In genomic region chr7:129591868-129592267, GRCh38 we compare ENCODE assay signal across 23 cellular contexts. TPM values are rescaled to one million over a fixed set of nuclear protein-coding genes. Genes with fewer than 3 reads are reported as not detected.
DNase-seq lines count a peak whose midpoint lies in the region; ATAC-seq, FAIRE-seq and TF ChIP-seq lines count a peak whose summit lies in the region.
"Had no signal": no experiment of that assay in that cellular context is flagged by ENCODE, and none has a peak within 500 bp of the region (broad histone marks: within the 10 kb centered on the region; RNA-seq: fewer than 3 reads in every experiment).

No MANE protein-coding gene starts in this region.

- 97 to 100% methylated on average over 2 to 4 of the region's 4 CpGs for WGBS in endodermal cell (ENCODE audit: insufficient coverage in 1 of 2, insufficient read length in 1 of 2), 2 experiments

- ATAC-seq in HG03520 (IDR thresholded peaks at IDR 0.05; ENCODE audit: unreplicated experiment), result no peak
- ATAC-seq: A549; CD8-positive, alpha-beta T cell had no signal

- H3K9me3 ChIP-seq in astrocyte (ENCODE audit: insufficient read depth, low read depth, low read length) (peaks cover 4% of the 10 kb centered on the region), endodermal cell (ENCODE audit: control insufficient read depth, low read length) (peaks cover 12% of the 10 kb centered on the region)
- H3K9me3 ChIP-seq: A549 had no signal

- H3K27me3 ChIP-seq in HL-60 (ENCODE audit: insufficient read depth, poor library complexity, severe bottlenecking), result no peaks in the 10 kb centered on the region
- no peaks in the 10 kb centered on the region for H3K27me3 ChIP-seq in astrocyte (ENCODE audit: insufficient read depth, low read length)
- no peaks in the 10 kb centered on the region for H3K27me3 ChIP-seq in endodermal cell (ENCODE audit: control insufficient read depth, insufficient read depth, low read length, poor library complexity, severe bottlenecking)
- H3K27me3 ChIP-seq: BLaER1 had no signal

- DNase-seq in AG10803 (ENCODE audit: low read depth), result peak; percentile 17
- no peak for DNase-seq in HL-60 (ENCODE audit: low read depth in 1 of 2, low spot score in 1 of 2)
- peak; percentile 39 for DNase-seq in NCI-H226
- DNase-seq in astrocyte (ENCODE audit: low read depth), result no peak
- DNase-seq in endodermal cell, result no peak
- DNase-seq in activated gamma-delta T cell (lab: John Stamatoyannopoulos, UW), result no peak
- DNase-seq: 8988T; CD4-positive, CD25-positive, alpha-beta regulatory T cell; CD8-positive, alpha-beta T cell; DMS 273 treated with DMSO at 0.1 percent for 48 hours; DMS79; GOT3; HFFc6 had no signal

- H2AFZ ChIP-seq in astrocyte (ENCODE audit: low read depth, low read length), result no peak overlapping the region

- H3K4me2 ChIP-seq in astrocyte (ENCODE audit: low read length), result no peak overlapping the region
- H3K4me2 ChIP-seq: A549, BLaER1 had no signal

- peak overlapping the region; percentile 8 for H3K27ac Mint-ChIP-seq in astrocyte (ENCODE audit: unreplicated experiment)
- H3K27ac Mint-ChIP-seq in endodermal cell, result no peak overlapping the region
- H3K27ac Mint-ChIP-seq: B cell; CD4-positive, CD25-positive, alpha-beta regulatory T cell; CD8-positive, alpha-beta T cell; HFFc6 had no signal

- H3K36me3 ChIP-seq in astrocyte (ENCODE audit: insufficient read depth, low read length) (no peaks in the 10 kb centered on the region), endodermal cell (ENCODE audit: control insufficient read depth, insufficient read depth, low read length) (no peaks in the 10 kb centered on the region)
- H3K36me3 ChIP-seq: BLaER1, HAP-1 had no signal

- H3K27me3 Mint-ChIP-seq in astrocyte (ENCODE audit: low read depth, unreplicated experiment), result no peaks in the 10 kb centered on the region
- no peaks in the 10 kb centered on the region for H3K27me3 Mint-ChIP-seq in endodermal cell (ENCODE audit: insufficient read depth)

- H3K27ac ChIP-seq in HL-60 (replicated peaks) (peak overlapping the region; percentile 79), astrocyte (ENCODE audit: low read depth, low read length) (no peak overlapping the region), endodermal cell (ENCODE audit: low read depth, low read length) (no peak overlapping the region)
- H3K27ac ChIP-seq: BLaER1, C4-2B had no signal

- H3K9me3 Mint-ChIP-seq in astrocyte (ENCODE audit: unreplicated experiment) (peaks cover 1% of the 10 kb centered on the region), endodermal cell (peaks cover 19% of the 10 kb centered on the region)
- H3K9me3 Mint-ChIP-seq: CD8-positive, alpha-beta T cell had no signal

- H3K4me3 ChIP-seq in AG10803 (ENCODE audit: low read length), result no peak overlapping the region
- no peak overlapping the region for H3K4me3 ChIP-seq in HL-60 (replicated peaks; ENCODE audit: insufficient read depth, low read length)
- no peak overlapping the region for H3K4me3 ChIP-seq in astrocyte (ENCODE audit: insufficient read depth, low read depth, low read length)
- H3K4me3 ChIP-seq in endodermal cell (ENCODE audit: low read length), result no peak overlapping the region
- H3K4me3 ChIP-seq: A549, BLaER1, HAP-1 had no signal

- TF ChIP-seq CTCF in AG10803 (conservative IDR thresholded peaks at IDR 0.05; ENCODE audit: low read length) (no peak), HL-60 (IDR thresholded peaks at IDR 0.05; ENCODE audit: insufficient read depth, low read length) (no peak), astrocyte (IDR thresholded peaks at IDR 0.05; ENCODE audit: insufficient read depth, low read depth, low read length) (no peak), endodermal cell (conservative IDR thresholded peaks at IDR 0.05) (no peak)

- H3K4me1 Mint-ChIP-seq in astrocyte (ENCODE audit: low read depth, unreplicated experiment), result peaks cover 2% of the 10 kb centered on the region
- H3K4me1 Mint-ChIP-seq in endodermal cell, result no peaks in the 10 kb centered on the region
- H3K4me1 Mint-ChIP-seq: B cell; CD4-positive, CD25-positive, alpha-beta regulatory T cell had no signal

- no peaks in the 10 kb centered on the region for H4K20me1 ChIP-seq in astrocyte (ENCODE audit: insufficient read depth, low read length)
- H4K20me1 ChIP-seq: BLaER1 had no signal

- no peaks in the 10 kb centered on the region for H3K4me1 ChIP-seq in astrocyte (ENCODE audit: insufficient read depth, low read length)
- H3K4me1 ChIP-seq in endodermal cell (ENCODE audit: control insufficient read depth, insufficient read depth, low read length), result no peaks in the 10 kb centered on the region
- H3K4me1 ChIP-seq: HAP-1 had no signal

- no peaks in the 10 kb centered on the region for H3K79me2 ChIP-seq in astrocyte (ENCODE audit: insufficient read depth, low read length)

- H3K4me3 Mint-ChIP-seq in astrocyte (ENCODE audit: unreplicated experiment), result no peak overlapping the region
- no peak overlapping the region for H3K4me3 Mint-ChIP-seq in endodermal cell
- H3K4me3 Mint-ChIP-seq: B cell; CD4-positive, CD25-positive, alpha-beta regulatory T cell; CD8-positive, alpha-beta T cell; HFFc6 had no signal

- H3K9ac ChIP-seq in astrocyte (ENCODE audit: low read length) (no peak overlapping the region), endodermal cell (ENCODE audit: extremely low read depth, low read length, poor library complexity, severe bottlenecking) (no peak overlapping the region)
- H3K9ac ChIP-seq: BLaER1 had no signal

- H3K36me3 Mint-ChIP-seq in astrocyte (ENCODE audit: low read depth, unreplicated experiment) (no peaks in the 10 kb centered on the region), endodermal cell (ENCODE audit: low read depth) (peaks cover 3% of the 10 kb centered on the region)
- H3K36me3 Mint-ChIP-seq: CD8-positive, alpha-beta T cell had no signal

- FAIRE-seq in astrocyte (lab: Jason Lieb, UNC), result no peak
- FAIRE-seq: A549, D721Med, GM12891, GM18507, H54 had no signal

RNA-seq across cellular contexts. Expression of gene NRF1, which starts 19.7 kb away (rescaled TPM):
- total RNA-seq in astrocyte (11.7 and 12.7 TPM in 2 replicates), endodermal cell (10 to 100 TPM; 22.9 to 26.4 TPM)
- 19.4 TPM for polyA plus RNA-seq in endodermal cell (2013, experiment 1 of 2)
- polyA plus RNA-seq in endodermal cell (2013, experiment 2 of 2), result 18.7 TPM

Comparison
In these comparisons a context has a peak if more than half of its experiments do, and no peak if none do; other contexts are left out.
1. DNase-seq: peak in AG10803 (single experiment) and NCI-H226 (single experiment); none in HL-60 (0 of 2), astrocyte (single experiment), endodermal cell (single experiment) and activated gamma-delta T cell (single experiment).